In the genomic region with DNA sequence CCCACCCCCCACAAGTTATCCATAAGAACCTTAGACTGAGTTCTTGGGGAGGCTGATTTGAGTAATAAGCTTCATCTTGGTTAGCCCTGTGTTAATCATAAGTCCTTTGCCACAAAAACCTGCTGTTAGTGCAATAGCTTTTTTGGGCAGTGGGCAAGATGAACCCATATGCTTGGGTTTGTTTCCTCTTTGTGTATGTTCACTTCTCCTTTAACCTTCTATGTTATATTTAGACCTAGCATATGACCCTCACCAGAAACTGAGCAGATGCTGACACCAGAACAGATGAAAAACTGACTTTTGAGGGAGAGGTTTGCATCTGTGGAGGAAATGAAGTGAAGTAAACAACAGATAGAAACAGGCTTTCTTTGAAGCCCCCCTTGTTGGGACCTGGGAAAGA, we compare ENCODE assay signal across 10 cellular contexts.
DNase-seq lines count a peak whose midpoint lies in the region; ATAC-seq, FAIRE-seq and TF ChIP-seq lines count a peak whose summit lies in the region.
"Had no signal": no experiment of that assay in that cellular context is flagged by ENCODE, and none has a peak within 500 bp of the region (broad histone marks: within the 10 kb centered on the region; RNA-seq: fewer than 3 reads in every experiment).

No MANE protein-coding gene starts in this region.

- H3K36me3 ChIP-seq in gastroesophageal sphincter: no peaks in the 10 kb centered on the region

- no peak overlapping the region for H3K4me3 ChIP-seq in gastroesophageal sphincter
- H3K4me3 ChIP-seq: psoas muscle had no signal

- TF ChIP-seq CTCF in gastroesophageal sphincter (IDR thresholded peaks at IDR 0.05): no peak
- TF ChIP-seq CTCF in D721Med (IDR thresholded peaks at IDR 0.05; ENCODE audit: insufficient read depth, missing control alignments): no peak

- ATAC-seq in GM18505 (IDR thresholded peaks at IDR 0.05; ENCODE audit: unreplicated experiment) (peak; percentile 85), GM21576 (IDR thresholded peaks at IDR 0.05; ENCODE audit: unreplicated experiment) (peak; percentile 74), HG03469 (IDR thresholded peaks at IDR 0.05; ENCODE audit: unreplicated experiment) (peak; percentile 73), left ventricle myocardium superior (peak; percentile 68), gastroesophageal sphincter (no peak)
- ATAC-seq: psoas muscle had no signal

- no peak for TF ChIP-seq EP300 in gastroesophageal sphincter (IDR thresholded peaks at IDR 0.05)

- intact Hi-C loops in left ventricle myocardium superior (cut with micrococcal nuclease): no loop called here

- no peaks in the 10 kb centered on the region for H3K27me3 ChIP-seq in gastroesophageal sphincter

- FAIRE-seq in D721Med (lab: Jason Lieb, UNC): no peak

- no peaks in the 10 kb centered on the region for H3K4me1 ChIP-seq in gastroesophageal sphincter
- H3K4me1 ChIP-seq: psoas muscle had no signal

- H3K9me3 ChIP-seq in gastroesophageal sphincter: no peaks in the 10 kb centered on the region
- H3K9me3 ChIP-seq: psoas muscle had no signal

- TF ChIP-seq POLR2A in GM18505 (IDR thresholded peaks at IDR 0.05; ENCODE audit: borderline replicate concordance, extremely low read depth, insufficient read depth, insufficient read length) (no peak), gastroesophageal sphincter (IDR thresholded peaks at IDR 0.05) (no peak)

- H3K27ac ChIP-seq in gastroesophageal sphincter: no peak overlapping the region
- H3K27ac ChIP-seq: psoas muscle had no signal

- DNase-seq in left ventricle myocardium superior (no peak), NCI-H2029 treated with DMSO at 0.1 percent for 48 hours (lab: John Stamatoyannopoulos, UW) (no peak), D721Med (ENCODE audit: insufficient read length, low spot score) (no peak)
- DNase-seq in effector CD4-positive, alpha-beta T cell: no peak
- DNase-seq: psoas muscle; stimulated activated naive CD4-positive, alpha-beta T cell treated with Interleukin-2 at 50 U/mL for 16 hours had no signal
